In the genomic region with DNA sequence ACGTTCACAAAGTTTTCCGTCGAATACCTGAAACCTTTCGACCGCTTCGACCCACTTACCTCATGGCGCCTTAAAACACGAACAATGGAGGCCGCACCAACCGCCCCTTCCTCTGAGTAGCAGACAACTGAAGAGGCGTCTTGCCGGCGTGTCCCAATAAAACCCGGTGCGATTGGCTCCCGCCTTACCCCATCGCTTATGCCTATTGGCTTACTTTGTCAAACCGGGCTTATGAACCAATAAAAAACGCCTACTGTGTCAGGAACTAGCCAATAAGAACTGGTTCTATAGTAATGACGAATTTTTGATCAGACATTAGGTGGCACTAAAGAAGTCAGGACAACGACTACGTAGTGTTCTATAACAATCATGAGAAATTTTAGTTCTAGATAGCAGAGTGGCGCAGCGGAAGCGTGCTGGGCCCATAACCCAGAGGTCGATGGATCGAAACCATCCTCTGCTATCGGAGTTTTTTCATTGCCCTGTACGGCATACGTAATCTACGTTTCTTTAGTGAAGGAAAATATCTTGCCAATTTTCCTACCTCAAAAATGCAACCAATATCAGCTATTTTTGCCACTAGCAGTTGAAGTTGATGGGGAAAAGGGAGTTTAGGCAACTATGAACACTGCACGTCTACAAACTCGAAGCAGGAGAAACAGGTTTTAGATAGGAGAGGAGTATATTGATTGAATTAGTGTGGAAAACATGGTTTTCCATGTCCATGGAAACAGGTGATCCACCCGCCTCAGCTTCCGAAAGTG, we compare ENCODE assay signal across 8 cellular contexts. TPM values are rescaled to one million over a fixed set of nuclear protein-coding genes. Genes with fewer than 3 reads are reported as not detected.
A peak's percentile ranks its signal among the peaks of the same experiment; 100 is the strongest.
DNase-seq lines count a peak whose midpoint lies in the region; ATAC-seq and TF ChIP-seq lines count a peak whose summit lies in the region.

ILF2 (minus strand) TSS at position 135 of the 764 bp plus-strand sequence; CDS start at position 64, 71 bp downstream.

- no peaks in the 10 kb centered on the region for H3K27me3 Mint-ChIP-seq in T-helper 17 cell

- peaks cover 6 to 34% of the 10 kb centered on the region in 2 donors for H3K36me3 ChIP-seq in vagina

- under 1% methylated on average over 35 of the region's 35 CpGs for WGBS in right cardiac atrium

- H3K4me1 ChIP-seq in right cardiac atrium (ENCODE audit: control insufficient read depth, insufficient read depth, low read length): no peaks in the 10 kb centered on the region
- peaks cover 28% of the 10 kb centered on the region for H3K4me1 ChIP-seq in vagina

- H3K27ac ChIP-seq in right cardiac atrium (ENCODE audit: low read length) (peak within 1 kb of the TSS; percentile 90), vagina (peak within 1 kb of the TSS; percentile 86)

- no peak within 1 kb of the TSS for H3K4me3 Mint-ChIP-seq in T-helper 17 cell

- TF ChIP-seq POLR2A in GM15510 (IDR thresholded peaks at IDR 0.05; ENCODE audit: borderline replicate concordance, extremely low read depth, insufficient read length) (peak; percentile 76), vagina (IDR thresholded peaks at IDR 0.05) (peak in 1 of 2 donors; percentile 88)

- H3K4me1 Mint-ChIP-seq in T-helper 17 cell: peaks cover 4% of the 10 kb centered on the region

- DNase-seq in NCI-H1694 (lab: John Stamatoyannopoulos, UW) (peak; percentile 100), T-helper 17 cell (peak; percentile 88 to 94 (median 93)), anterior cingulate cortex (lab: John Stamatoyannopoulos, UW) (peak; percentile 50 to 98 (median 91)), right cardiac atrium (peak; percentile 98 to 99 (median 99)), pulmonary artery endothelial cell (ENCODE audit: low read depth, low spot score) (peak; percentile 99), vagina (ENCODE audit: extremely low spot score in 2 of 2) (peak; percentile 98 to 99)

- TF ChIP-seq CTCF in vagina (IDR thresholded peaks at IDR 0.05): no peak

- intact Hi-C loops in right cardiac atrium (cut with DNase I) (loop anchor here in 2 of 4 donors (10.0 kb wide), 1 partner anchor 314 kb away; the partner anchor contains the start of gene RAB13 (in 2 of the 2)), vagina (cut with DNase I) (loop anchor here (10.0 kb wide), 1 partner anchor 284 kb away; the partner anchor contains the start of gene CRTC2)

- H3K4me3 ChIP-seq in right cardiac atrium (ENCODE audit: low read length) (peak within 1 kb of the TSS; percentile 97), vagina (peak within 1 kb of the TSS; percentile 84 to 85)

- H3K9me3 ChIP-seq in T-helper 17 cell (ENCODE audit: control insufficient read depth, low read length, poor library complexity, severe bottlenecking) (no peaks in the 10 kb centered on the region), right cardiac atrium (ENCODE audit: control insufficient read depth, low read length) (no peaks in the 10 kb centered on the region), vagina (no peaks in the 10 kb centered on the region)

- H3K27ac Mint-ChIP-seq in T-helper 17 cell: no peak within 1 kb of the TSS

- H3K36me3 Mint-ChIP-seq in T-helper 17 cell (ENCODE audit: low read depth): peaks cover 4% of the 10 kb centered on the region

- ATAC-seq in HG02885 (IDR thresholded peaks at IDR 0.05; ENCODE audit: poor library complexity, unreplicated experiment) (peak; percentile 92), T-helper 17 cell (peak; percentile 92), right cardiac atrium (peak; percentile 97)

- H3K27me3 ChIP-seq in right cardiac atrium (ENCODE audit: control insufficient read depth, insufficient read depth) (no peaks in the 10 kb centered on the region), vagina (no peaks in the 10 kb centered on the region)

RNA-seq across cellular contexts. Expression of gene ILF2, which starts in this region (rescaled TPM):
- total RNA-seq in T-helper 17 cell: 100 to 1,000 TPM; 136 to 142 TPM
- total RNA-seq in right cardiac atrium: 10 to 100 TPM; 66.9 to 85.0 (median 70.2) TPM
- 45.6 TPM for polyA plus RNA-seq in right cardiac atrium
- total RNA-seq in pulmonary artery endothelial cell: 295 and 331 TPM in 2 replicates
- total RNA-seq in vagina: 85.4 TPM

Comparison
In these comparisons a context has a peak if more than half of its experiments do, and no peak if none do; other contexts are left out.
1. Peak in every context shown above with its lines: DNase-seq, ATAC-seq, H3K4me3 ChIP-seq and H3K27ac ChIP-seq.